In genomic region chr19:51439021-51439465, GRCh38 we compare ENCODE assay signal across 10 cellular contexts. TPM values are rescaled to one million over a fixed set of nuclear protein-coding genes. Genes with fewer than 3 reads are reported as not detected.
DNase-seq lines count a peak whose midpoint lies in the region; ATAC-seq and TF ChIP-seq lines count a peak whose summit lies in the region.
"Had no signal": no experiment of that assay in that cellular context is flagged by ENCODE, and none has a peak within 500 bp of the region (broad histone marks: within the 10 kb centered on the region; RNA-seq: fewer than 3 reads in every experiment).

No MANE protein-coding gene starts in this region.

- no peaks in the 10 kb centered on the region for H3K9me3 ChIP-seq in BE2C
- H3K9me3 ChIP-seq in GM23248 (ENCODE audit: low read depth): no peaks in the 10 kb centered on the region

- H3K27ac Mint-ChIP-seq in activated CD8-positive, alpha-beta T cell treated with anti-CD3 and anti-CD28 coated beads for 36 hours: no peak overlapping the region

- no peak overlapping the region for H2AFZ ChIP-seq in GM23248

- H3K36me3 ChIP-seq in BE2C (no peaks in the 10 kb centered on the region), GM23248 (ENCODE audit: low read depth) (no peaks in the 10 kb centered on the region), kidney epithelial cell (ENCODE audit: control insufficient read depth, insufficient read depth, low read length) (no peaks in the 10 kb centered on the region)

- H3K4me3 Mint-ChIP-seq in activated CD8-positive, alpha-beta T cell treated with anti-CD3 and anti-CD28 coated beads for 36 hours: no peak overlapping the region

- H4K20me1 ChIP-seq in GM23248 (ENCODE audit: insufficient read depth): no peaks in the 10 kb centered on the region

- DNase-seq in BE2C (no peak), GM23248 (peak; percentile 38), kidney epithelial cell (ENCODE audit: low read depth) (no peak)
- peak; percentile 54 for DNase-seq in activated CD8-positive, alpha-beta T cell treated with anti-CD3 and anti-CD28 coated beads for 36 hours
- DNase-seq: NCI-H2081 had no signal

- no peaks in the 10 kb centered on the region for H3K9me2 ChIP-seq in GM23248 (ENCODE audit: insufficient read depth)

- no peak overlapping the region for H3K27ac ChIP-seq in GM23248

- no peaks in the 10 kb centered on the region for H3K27me3 Mint-ChIP-seq in activated CD8-positive, alpha-beta T cell treated with anti-CD3 and anti-CD28 coated beads for 36 hours

- no peaks in the 10 kb centered on the region for H3K4me1 ChIP-seq in BE2C
- H3K4me1 ChIP-seq in GM23248 (ENCODE audit: insufficient read depth): no peaks in the 10 kb centered on the region

- TF ChIP-seq CTCF in BE2C (IDR thresholded peaks at IDR 0.05; ENCODE audit: low read depth, low read length): peak; percentile 45
- peak; percentile 59 for TF ChIP-seq CTCF in activated CD8-positive, alpha-beta T cell treated with anti-CD3 and anti-CD28 coated beads for 36 hours (IDR thresholded peaks at IDR 0.05)
- TF ChIP-seq CTCF in kidney epithelial cell (IDR thresholded peaks at IDR 0.05; ENCODE audit: insufficient read depth, low read length, poor library complexity, severe bottlenecking): peak; percentile 5

- H3K36me3 Mint-ChIP-seq in activated CD8-positive, alpha-beta T cell treated with anti-CD3 and anti-CD28 coated beads for 36 hours (ENCODE audit: low read depth): peaks cover 4% of the 10 kb centered on the region
- H3K36me3 Mint-ChIP-seq: activated naive CD4-positive, alpha-beta T cell treated with anti-CD3 and anti-CD28 coated beads, Interleukin-2, amount 50 U/mL, for 72 hours had no signal

- H3F3A ChIP-seq in GM23248 (ENCODE audit: insufficient read depth): no peaks in the 10 kb centered on the region

- no peak overlapping the region for H3K9ac ChIP-seq in GM23248

- ATAC-seq in activated CD8-positive, alpha-beta T cell treated with anti-CD3 and anti-CD28 coated beads for 36 hours: no peak
- ATAC-seq in HG02938 (IDR thresholded peaks at IDR 0.05; ENCODE audit: unreplicated experiment): no peak
- ATAC-seq in HG03460 (IDR thresholded peaks at IDR 0.05; ENCODE audit: unreplicated experiment): no peak
- no peak for ATAC-seq in GM21576 (IDR thresholded peaks at IDR 0.05; ENCODE audit: unreplicated experiment)
- ATAC-seq in GM18909 (IDR thresholded peaks at IDR 0.05; ENCODE audit: poor library complexity, unreplicated experiment): no peak
- ATAC-seq: activated naive CD4-positive, alpha-beta T cell treated with anti-CD3 and anti-CD28 coated beads, Interleukin-2, amount 50 U/mL, for 72 hours had no signal

- intact Hi-C loops in activated CD8-positive, alpha-beta T cell treated with anti-CD3 and anti-CD28 coated beads for 36 hours (cut with micrococcal nuclease): no loop called here

- no peak overlapping the region for H3K4me2 ChIP-seq in GM23248 (ENCODE audit: unreplicated experiment)

- peaks cover 5% of the 10 kb centered on the region for H3K9me3 Mint-ChIP-seq in activated CD8-positive, alpha-beta T cell treated with anti-CD3 and anti-CD28 coated beads for 36 hours
- H3K9me3 Mint-ChIP-seq: activated naive CD4-positive, alpha-beta T cell treated with anti-CD3 and anti-CD28 coated beads, Interleukin-2, amount 50 U/mL, for 72 hours had no signal

- WGBS in GM23248 (ENCODE audit: low coverage in 1 of 2, low lambda C conversion rate in 2 of 2, missing lambda C conversion rate in 2 of 2), 2 experiments: 35 to 46% methylated on average over 5 of the region's 5 CpGs

- POLR2A ChIA-PET in activated CD8-positive, alpha-beta T cell treated with anti-CD3 and anti-CD28 coated beads for 36 hours (lab: Charles Lee): interaction anchor here (0.8 kb wide), 1 partner anchor 20 kb away, joined by 3 read pairs; no protein-coding TSS in a partner anchor

- H3K4me1 Mint-ChIP-seq in activated CD8-positive, alpha-beta T cell treated with anti-CD3 and anti-CD28 coated beads for 36 hours (ENCODE audit: low read depth): peaks cover 55% of the 10 kb centered on the region

- H3K27me3 ChIP-seq in BE2C (peaks cover 31% of the 10 kb centered on the region), GM23248 (replicated peaks; ENCODE audit: insufficient read depth) (no peaks in the 10 kb centered on the region; the same call in 1 of the 2 replicates), kidney epithelial cell (ENCODE audit: control insufficient read depth, insufficient read depth, low read length) (no peaks in the 10 kb centered on the region)

- in situ Hi-C loops in GM23248 (cut with MboI): no loop called here

- no peak overlapping the region for H3K4me3 ChIP-seq in BE2C (ENCODE audit: low read depth, low read length)
- no peak overlapping the region for H3K4me3 ChIP-seq in GM23248
- no peak overlapping the region for H3K4me3 ChIP-seq in kidney epithelial cell (ENCODE audit: low read depth, low read length)

- CTCF ChIA-PET in activated CD8-positive, alpha-beta T cell treated with anti-CD3 and anti-CD28 coated beads for 36 hours (lab: Charles Lee): interaction anchor here (0.7 to 7.7 kb wide), 17 partner anchors 9 to 339 kb away, joined by 3 to 71 read pairs (median 4); partner anchors contain the start of gene C19orf84

- no peaks in the 10 kb centered on the region for H3K79me2 ChIP-seq in GM23248 (ENCODE audit: insufficient read depth)

RNA-seq across cellular contexts. Expression of gene SIGLEC8, which starts 19.2 kb away (rescaled TPM):
- not detected for polyA plus RNA-seq in BE2C (2012; ENCODE audit: insufficient read depth, insufficient read length, low read depth)
- not detected in 2 replicates for total RNA-seq in GM23248 (2014; rRNA removed; shearing (Covaris generic))
- polyA plus RNA-seq in GM23248 (2016; fragmentation: Nextera tagmentation; extraction: Ambion mirVana): not detected in 2 replicates
- not detected for total RNA-seq in activated CD8-positive, alpha-beta T cell treated with anti-CD3 and anti-CD28 coated beads for 36 hours
- not detected in 2 replicates for total RNA-seq in kidney epithelial cell
- total RNA-seq: activated naive CD4-positive, alpha-beta T cell treated with anti-CD3 and anti-CD28 coated beads, Interleukin-2, amount 50 U/mL, for 72 hours had no signal

RNA-seq across cellular contexts. Expression of gene SIGLEC10, which starts 21.6 kb away (rescaled TPM):
- polyA plus RNA-seq in BE2C (2012; ENCODE audit: insufficient read depth, insufficient read length, low read depth): 0.28 TPM
- not detected in 2 replicates for total RNA-seq in GM23248 (2014; rRNA removed; shearing (Covaris generic))
- polyA plus RNA-seq in GM23248 (2016; fragmentation: Nextera tagmentation; extraction: Ambion mirVana): not detected in 2 replicates
- under 1 TPM in 1 of 2 experiments, not detected in 1; 0.32 TPM for total RNA-seq in activated CD8-positive, alpha-beta T cell treated with anti-CD3 and anti-CD28 coated beads for 36 hours
- total RNA-seq in kidney epithelial cell: 0.04 and 0.55 TPM in 2 replicates

RNA-seq across cellular contexts. Expression of gene CEACAM18, which starts 39.3 kb away (rescaled TPM):
- not detected for polyA plus RNA-seq in BE2C (2012; ENCODE audit: insufficient read depth, insufficient read length, low read depth)
- total RNA-seq in GM23248 (2014; rRNA removed; shearing (Covaris generic)): not detected in 2 replicates
- not detected in 2 replicates for polyA plus RNA-seq in GM23248 (2016; fragmentation: Nextera tagmentation; extraction: Ambion mirVana)
- not detected for total RNA-seq in activated CD8-positive, alpha-beta T cell treated with anti-CD3 and anti-CD28 coated beads for 36 hours
- total RNA-seq in kidney epithelial cell: not detected in 2 replicates
- total RNA-seq: activated naive CD4-positive, alpha-beta T cell treated with anti-CD3 and anti-CD28 coated beads, Interleukin-2, amount 50 U/mL, for 72 hours had no signal

RNA-seq across cellular contexts. Expression of gene C19orf84, which starts 48.7 kb away (rescaled TPM):
- not detected for polyA plus RNA-seq in BE2C (2012; ENCODE audit: insufficient read depth, insufficient read length, low read depth)
- total RNA-seq in GM23248 (2014; rRNA removed; shearing (Covaris generic)): not detected in 2 replicates
- polyA plus RNA-seq in GM23248 (2016; fragmentation: Nextera tagmentation; extraction: Ambion mirVana): not detected in 2 replicates
- total RNA-seq in activated CD8-positive, alpha-beta T cell treated with anti-CD3 and anti-CD28 coated beads for 36 hours: not detected
- not detected in 2 replicates for total RNA-seq in kidney epithelial cell
- total RNA-seq: activated naive CD4-positive, alpha-beta T cell treated with anti-CD3 and anti-CD28 coated beads, Interleukin-2, amount 50 U/mL, for 72 hours had no signal

RNA-seq across cellular contexts. Expression of gene LIM2, which starts 51.3 kb away (rescaled TPM):
- not detected for polyA plus RNA-seq in BE2C (2012; ENCODE audit: insufficient read depth, insufficient read length, low read depth)
- not detected in 2 replicates for total RNA-seq in GM23248 (2014; rRNA removed; shearing (Covaris generic))
- polyA plus RNA-seq in GM23248 (2016; fragmentation: Nextera tagmentation; extraction: Ambion mirVana): not detected in 2 replicates
- 1 to 10 TPM; 1.4 to 2.6 TPM for total RNA-seq in activated CD8-positive, alpha-beta T cell treated with anti-CD3 and anti-CD28 coated beads for 36 hours
- total RNA-seq in kidney epithelial cell: not detected in 2 replicates

Comparison
In these comparisons a context has a peak if more than half of its experiments do, and no peak if none do; other contexts are left out.
1. DNase-seq: peak in GM23248 (single experiment) and activated CD8-positive, alpha-beta T cell treated with anti-CD3 and anti-CD28 coated beads for 36 hours (single experiment); none in BE2C (single experiment) and kidney epithelial cell (single experiment).
2. CTCF ChIP-seq: peak in every context shown above with its lines; median percentile 59 in activated CD8-positive, alpha-beta T cell treated with anti-CD3 and anti-CD28 coated beads for 36 hours; 45 in BE2C; 5 in kidney epithelial cell.